In the genomic region with DNA sequence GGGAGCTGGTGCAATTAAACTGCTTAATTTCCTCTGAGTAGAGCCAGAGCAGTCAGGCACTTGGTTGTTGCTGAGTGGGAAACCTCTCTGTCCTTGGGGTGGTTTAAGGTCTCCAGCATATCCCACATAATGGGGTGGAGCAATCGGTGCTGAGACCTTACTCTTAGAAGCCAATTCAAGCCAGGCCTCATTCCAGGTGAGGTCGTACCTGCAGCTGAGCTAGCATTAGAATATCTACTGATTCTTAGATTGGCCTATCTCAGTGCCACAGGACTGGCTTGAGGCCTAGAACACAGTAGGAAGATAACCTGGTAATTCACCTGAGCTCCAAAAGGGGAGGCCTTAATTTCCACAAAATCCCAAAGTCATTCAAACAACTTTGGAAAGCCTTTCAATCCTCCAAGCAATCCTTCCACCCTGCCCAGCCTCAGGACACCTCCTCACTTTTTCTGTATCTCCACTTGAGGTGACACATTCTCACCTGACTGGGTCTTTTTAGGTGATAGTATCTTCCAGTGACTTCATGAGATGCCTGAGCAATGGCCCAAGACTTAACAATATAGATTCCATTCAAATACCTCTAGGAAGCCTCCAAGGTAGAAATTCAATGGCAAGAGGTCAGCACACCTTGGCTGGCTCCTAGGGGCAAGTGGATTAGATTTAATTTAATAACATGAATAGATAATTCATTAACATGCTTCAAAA, we compare ENCODE assay signal across 1 cellular context.
TF ChIP-seq lines count a peak whose summit lies in the region.

No MANE protein-coding gene starts in this region.

TF ChIP-seq in IMR-90, 13 proteins besides CTCF, POLR2A, EP300 and RAD21 (continued from another document):
- TF ChIP-seq ELK1 (IDR thresholded peaks at IDR 0.05; ENCODE audit: borderline replicate concordance, low read depth, low read length) (no peak), RFX5 (IDR thresholded peaks at IDR 0.05; ENCODE audit: low read depth, low read length) (no peak), MAFK (IDR thresholded peaks at IDR 0.05; ENCODE audit: low read depth, low read length) (no peak), CHD1 (IDR thresholded peaks at IDR 0.05; ENCODE audit: low read depth, low read length) (no peak), SMC3 (IDR thresholded peaks at IDR 0.05; ENCODE audit: low read depth, low read length) (no peak), NFE2L2 (IDR thresholded peaks at IDR 0.05; ENCODE audit: low read depth, low read length) (no peak), FOS (IDR thresholded peaks at IDR 0.05; ENCODE audit: low read depth, low read length) (no peak)
- TF ChIP-seq, protein P1, sequence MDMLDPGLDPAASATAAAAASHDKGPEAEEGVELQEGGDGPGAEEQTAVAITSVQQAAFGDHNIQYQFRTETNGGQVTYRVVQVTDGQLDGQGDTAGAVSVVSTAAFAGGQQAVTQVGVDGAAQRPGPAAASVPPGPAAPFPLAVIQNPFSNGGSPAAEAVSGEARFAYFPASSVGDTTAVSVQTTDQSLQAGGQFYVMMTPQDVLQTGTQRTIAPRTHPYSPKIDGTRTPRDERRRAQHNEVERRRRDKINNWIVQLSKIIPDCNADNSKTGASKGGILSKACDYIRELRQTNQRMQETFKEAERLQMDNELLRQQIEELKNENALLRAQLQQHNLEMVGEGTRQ (IDR thresholded peaks at IDR 0.05; ENCODE audit: low read depth, low read length): no peak
